Comparison of ENCODE assay signal across 11 cellular contexts in the genomic region with DNA sequence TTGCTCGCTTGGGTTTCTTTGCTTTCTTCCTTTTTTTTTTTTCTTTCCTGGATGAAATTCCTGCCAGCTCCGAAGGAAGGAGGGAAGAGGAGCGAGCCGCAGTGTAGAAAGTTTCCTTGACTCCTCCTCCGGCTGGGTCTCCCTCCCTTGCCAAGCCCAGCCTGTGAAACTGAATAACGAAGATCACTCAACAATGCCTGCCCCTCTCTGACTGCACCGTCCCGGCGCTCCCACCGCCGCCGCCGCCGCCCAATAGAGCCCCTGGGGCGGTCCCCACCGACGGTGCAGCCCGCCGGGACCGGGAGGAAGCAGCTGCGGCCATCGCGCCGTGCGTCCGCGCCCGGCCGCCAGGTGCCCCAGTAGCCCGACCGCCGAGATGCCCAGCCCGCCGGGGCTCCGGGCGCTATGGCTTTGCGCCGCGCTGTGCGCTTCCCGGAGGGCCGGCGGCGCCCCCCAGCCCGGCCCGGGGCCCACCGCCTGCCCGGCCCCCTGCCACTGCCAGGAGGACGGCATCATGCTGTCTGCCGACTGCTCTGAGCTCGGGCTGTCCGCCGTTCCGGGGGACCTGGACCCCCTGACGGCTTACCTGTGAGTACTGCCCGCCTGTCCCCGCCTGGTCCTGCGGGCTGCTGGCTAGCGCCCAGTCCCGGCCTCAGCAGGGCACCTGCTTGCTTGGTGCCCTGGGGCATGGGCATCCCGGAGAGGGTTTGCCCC. TPM values are rescaled to one million over a fixed set of nuclear protein-coding genes. Genes with fewer than 3 reads are reported as not detected.
DNase-seq lines count a peak whose midpoint lies in the region; ATAC-seq and TF ChIP-seq lines count a peak whose summit lies in the region.
"Had no signal": no experiment of that assay in that cellular context is flagged by ENCODE, and none has a peak within 500 bp of the region (broad histone marks: within the 10 kb centered on the region; RNA-seq: fewer than 3 reads in every experiment).

A gene with protein sequence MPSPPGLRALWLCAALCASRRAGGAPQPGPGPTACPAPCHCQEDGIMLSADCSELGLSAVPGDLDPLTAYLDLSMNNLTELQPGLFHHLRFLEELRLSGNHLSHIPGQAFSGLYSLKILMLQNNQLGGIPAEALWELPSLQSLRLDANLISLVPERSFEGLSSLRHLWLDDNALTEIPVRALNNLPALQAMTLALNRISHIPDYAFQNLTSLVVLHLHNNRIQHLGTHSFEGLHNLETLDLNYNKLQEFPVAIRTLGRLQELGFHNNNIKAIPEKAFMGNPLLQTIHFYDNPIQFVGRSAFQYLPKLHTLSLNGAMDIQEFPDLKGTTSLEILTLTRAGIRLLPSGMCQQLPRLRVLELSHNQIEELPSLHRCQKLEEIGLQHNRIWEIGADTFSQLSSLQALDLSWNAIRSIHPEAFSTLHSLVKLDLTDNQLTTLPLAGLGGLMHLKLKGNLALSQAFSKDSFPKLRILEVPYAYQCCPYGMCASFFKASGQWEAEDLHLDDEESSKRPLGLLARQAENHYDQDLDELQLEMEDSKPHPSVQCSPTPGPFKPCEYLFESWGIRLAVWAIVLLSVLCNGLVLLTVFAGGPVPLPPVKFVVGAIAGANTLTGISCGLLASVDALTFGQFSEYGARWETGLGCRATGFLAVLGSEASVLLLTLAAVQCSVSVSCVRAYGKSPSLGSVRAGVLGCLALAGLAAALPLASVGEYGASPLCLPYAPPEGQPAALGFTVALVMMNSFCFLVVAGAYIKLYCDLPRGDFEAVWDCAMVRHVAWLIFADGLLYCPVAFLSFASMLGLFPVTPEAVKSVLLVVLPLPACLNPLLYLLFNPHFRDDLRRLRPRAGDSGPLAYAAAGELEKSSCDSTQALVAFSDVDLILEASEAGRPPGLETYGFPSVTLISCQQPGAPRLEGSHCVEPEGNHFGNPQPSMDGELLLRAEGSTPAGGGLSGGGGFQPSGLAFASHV (plus strand): TSS at position 186 of the 714 bp plus-strand sequence. CDS start 191 bp downstream, at position 377.

- no peaks in the 10 kb centered on the region for H3K9me3 ChIP-seq in GM23248 (ENCODE audit: low read depth)
- no peaks in the 10 kb centered on the region for H3K9me3 ChIP-seq in hepatocyte (ENCODE audit: low read depth)
- H3K9me3 ChIP-seq in prostate gland = no peaks in the 10 kb centered on the region
- H3K9me3 ChIP-seq: gastrocnemius medialis had no signal

- CTCF ChIA-PET in activated B cell treated with CpG ODN at 0.5 μM for 24 hours (lab: Charles Lee) = interaction anchor here (0.8 to 2.6 kb wide), 15 partner anchors 13 to 526 kb away, joined by 3 to 40 read pairs (median 6); a partner anchor contains a TSS

- POLR2A ChIA-PET in activated B cell treated with CpG ODN at 0.5 μM for 24 hours (lab: Charles Lee) = no interaction called here

- H3K4me1 ChIP-seq in GM23248 (ENCODE audit: insufficient read depth) (no peaks in the 10 kb centered on the region), hepatocyte (ENCODE audit: insufficient read depth) (peaks cover 22% of the 10 kb centered on the region), prostate gland (replicated peaks) (peaks cover 3% of the 10 kb centered on the region)
- H3K4me1 ChIP-seq: gastrocnemius medialis had no signal

- H3K27me3 ChIP-seq in GM23248 (replicated peaks; ENCODE audit: insufficient read depth) = peaks cover 50% of the 10 kb centered on the region
- H3K27me3 ChIP-seq in hepatocyte = peaks cover 32% of the 10 kb centered on the region
- peaks cover 5% of the 10 kb centered on the region for H3K27me3 ChIP-seq in prostate gland (replicated peaks; ENCODE audit: insufficient read depth)

- H3K27ac Mint-ChIP-seq in activated B cell treated with CpG ODN at 0.5 μM for 24 hours = no peak within 1 kb of the TSS

- peak within 1 kb of the TSS; percentile 64 for H3K4me3 Mint-ChIP-seq in activated B cell treated with CpG ODN at 0.5 μM for 24 hours

- H3K9me2 ChIP-seq in GM23248 (ENCODE audit: insufficient read depth) (no peaks in the 10 kb centered on the region), hepatocyte (replicated peaks; ENCODE audit: insufficient read depth) (no peaks in the 10 kb centered on the region)

- ATAC-seq in activated B cell treated with CpG ODN at 0.5 μM for 24 hours (ENCODE audit: low read depth) (no peak), left lobe of liver (no peak)

- peak within 1 kb of the TSS; percentile 20 for H3K4me2 ChIP-seq in GM23248 (ENCODE audit: unreplicated experiment)
- H3K4me2 ChIP-seq in hepatocyte = peak within 1 kb of the TSS; percentile 88

- H3K36me3 ChIP-seq in GM23248 (ENCODE audit: low read depth) (no peaks in the 10 kb centered on the region), hepatocyte (replicated peaks; ENCODE audit: insufficient read depth, low read depth) (no peaks in the 10 kb centered on the region), prostate gland (no peaks in the 10 kb centered on the region)
- H3K36me3 ChIP-seq: gastrocnemius medialis had no signal

- no peaks in the 10 kb centered on the region for H3K9me3 Mint-ChIP-seq in activated B cell treated with CpG ODN at 0.5 μM for 24 hours

- DNase-seq in GM23248 (peak; percentile 34), activated B cell treated with CpG ODN at 0.5 μM for 24 hours (peak; percentile 31), hepatocyte (ENCODE audit: low spot score) (peak; percentile 58), prostate gland (ENCODE audit: low spot score) (no peak), NCI-H1694 treated with DMSO at 0.1 percent for 48 hours (lab: John Stamatoyannopoulos, UW) (no peak), hypothalamus (lab: John Stamatoyannopoulos, UW) (no peak), left lobe of liver (ENCODE audit: low spot score) (no peak), midbrain (lab: John Stamatoyannopoulos, UW) (no peak)
- DNase-seq: activated naive CD4-positive, alpha-beta T cell treated with anti-CD3 and anti-CD28 coated beads, Interleukin-2, amount 50 U/mL, for 16 hours; NCI-H2227 treated with DMSO at 0.1 percent for 48 hours had no signal

- H3F3A ChIP-seq in GM23248 (ENCODE audit: insufficient read depth) = no peaks in the 10 kb centered on the region

- H3K4me1 Mint-ChIP-seq in activated B cell treated with CpG ODN at 0.5 μM for 24 hours = peaks cover 18% of the 10 kb centered on the region

- H3K36me3 Mint-ChIP-seq in activated B cell treated with CpG ODN at 0.5 μM for 24 hours (ENCODE audit: low read depth) = no peaks in the 10 kb centered on the region

- in situ Hi-C loops in GM23248 (cut with MboI) = no loop called here

- 3 to 5% methylated on average over 21 to 35 of the region's 61 CpGs for WGBS in GM23248 (ENCODE audit: low coverage in 1 of 2, low lambda C conversion rate in 2 of 2, missing lambda C conversion rate in 2 of 2), 2 experiments
- 7% methylated on average over 39 of the region's 61 CpGs for WGBS in hepatocyte (ENCODE audit: low lambda C conversion rate, missing lambda C conversion rate)
- 5% methylated on average over 61 of the region's 61 CpGs for WGBS in prostate gland

- intact Hi-C loops in activated B cell treated with CpG ODN at 0.5 μM for 24 hours (cut with micrococcal nuclease) = loop anchor here (1.0 kb wide), 2 partner anchors 122 to 526 kb away; no protein-coding TSS in a partner anchor
- intact Hi-C loops in prostate gland (cut with DNase I) = loop anchor here (1.0 kb wide), 1 partner anchor 121 kb away; no protein-coding TSS in a partner anchor

- H3K79me2 ChIP-seq in GM23248 (ENCODE audit: insufficient read depth) (no peaks in the 10 kb centered on the region), hepatocyte (no peaks in the 10 kb centered on the region)

- H3K27ac ChIP-seq in GM23248 (no peak within 1 kb of the TSS), hepatocyte (no peak within 1 kb of the TSS), prostate gland (no peak within 1 kb of the TSS)
- H3K27ac ChIP-seq: gastrocnemius medialis had no signal

- H4K20me1 ChIP-seq in GM23248 (ENCODE audit: insufficient read depth) (no peaks in the 10 kb centered on the region), hepatocyte (ENCODE audit: insufficient read depth, poor library complexity, severe bottlenecking) (no peaks in the 10 kb centered on the region)

- no peak for TF ChIP-seq POLR2A in prostate gland (IDR thresholded peaks at IDR 0.05)

- H3K9ac ChIP-seq in GM23248 = no peak within 1 kb of the TSS

- peaks cover 32% of the 10 kb centered on the region for H3K27me3 Mint-ChIP-seq in activated B cell treated with CpG ODN at 0.5 μM for 24 hours

- H3K4me3 ChIP-seq in GM23248 = no peak within 1 kb of the TSS
- H3K4me3 ChIP-seq in hepatocyte = peak within 1 kb of the TSS; percentile 33
- peak within 1 kb of the TSS; percentile 19 to 30 for H3K4me3 ChIP-seq in prostate gland

- no peak for TF ChIP-seq CTCF in activated B cell treated with CpG ODN at 0.5 μM for 24 hours (IDR thresholded peaks at IDR 0.05)
- no peak for TF ChIP-seq CTCF in hepatocyte (IDR thresholded peaks at IDR 0.05; ENCODE audit: poor library complexity)
- TF ChIP-seq CTCF in prostate gland (IDR thresholded peaks at IDR 0.05) = peak in 2 of 4 experiments; percentile 50 to 64

- H2AFZ ChIP-seq in GM23248 (no peak within 1 kb of the TSS), hepatocyte (no peak within 1 kb of the TSS)

RNA-seq across cellular contexts. Expression of the gene that starts here (rescaled TPM):
- not detected in 2 replicates for total RNA-seq in GM23248 (2014; rRNA removed; shearing (Covaris generic))
- polyA plus RNA-seq in GM23248 (2016; fragmentation: Nextera tagmentation; extraction: Ambion mirVana) (not detected in 2 replicates), hepatocyte (1.1 and 1.5 TPM in 2 replicates)
- total RNA-seq in activated B cell treated with CpG ODN at 0.5 μM for 24 hours (not detected in 2 replicates), hepatocyte (0.32 and 0.80 TPM in 2 replicates), prostate gland (10 to 100 TPM in 1 of 2 donors, 1 to 10 TPM in 1; 8.0 to 25.6 TPM), left lobe of liver (1.4 TPM)

Comparison
In these comparisons a context has a peak if more than half of its experiments do, and no peak if none do; other contexts are left out.
1. Peak in DNase-seq and H3K4me2 ChIP-seq in GM23248; RNA of the gene not detected or under 1 TPM.
2. Peak in DNase-seq in activated B cell treated with CpG ODN at 0.5 μM for 24 hours; RNA of the gene not detected or under 1 TPM.